ENCODE assay signal across 9 cellular contexts in the genomic region with DNA sequence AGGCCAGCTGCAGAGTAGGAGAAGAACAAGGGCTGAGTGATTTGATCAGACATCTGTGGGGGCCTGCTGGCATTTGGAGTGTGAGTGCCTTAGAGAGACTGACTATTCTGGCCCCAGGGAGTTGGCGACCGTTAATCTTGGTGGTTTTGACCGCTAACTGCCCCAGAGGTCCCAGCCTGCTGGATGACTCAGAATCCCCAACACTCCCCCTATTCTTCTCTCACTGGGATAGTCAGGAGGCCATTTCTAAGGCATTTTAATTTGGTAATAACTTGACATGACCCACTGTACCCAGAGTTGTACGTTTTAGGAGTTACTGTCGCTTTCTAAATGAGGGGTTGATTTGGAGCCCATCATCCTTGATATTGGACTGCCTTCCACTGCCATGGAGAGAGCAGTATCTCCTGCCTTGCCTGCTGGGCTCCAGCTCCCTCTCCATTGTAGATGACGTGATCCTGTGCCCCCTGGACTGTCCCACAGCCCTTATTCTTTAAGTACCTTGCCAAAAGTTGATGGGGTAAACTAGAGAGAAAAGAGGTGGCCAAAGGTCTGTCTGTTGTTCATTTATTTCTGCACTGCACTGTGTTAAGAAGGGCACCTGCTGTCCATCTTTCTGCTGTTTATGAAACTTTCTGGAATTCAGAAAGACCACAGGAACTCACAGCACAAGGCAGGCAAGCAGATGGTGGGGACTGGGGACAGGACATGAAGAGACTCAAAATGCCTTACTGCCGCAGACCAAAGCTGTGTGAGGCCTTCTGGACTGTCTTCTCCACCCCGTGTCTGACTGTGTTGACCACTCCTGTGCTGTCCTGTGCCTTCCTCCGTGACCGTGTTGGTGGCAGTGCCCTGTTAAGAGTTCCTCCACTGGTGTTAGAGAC.
DNase-seq lines count a peak whose midpoint lies in the region; ATAC-seq and TF ChIP-seq lines count a peak whose summit lies in the region.
"Had no signal": no experiment of that assay in that cellular context is flagged by ENCODE, and none has a peak within 500 bp of the region (broad histone marks: within the 10 kb centered on the region; RNA-seq: fewer than 3 reads in every experiment).

No MANE protein-coding gene starts in this region.

- H3K79me2 ChIP-seq in smooth muscle cell (ENCODE audit: low read depth), result no peaks in the 10 kb centered on the region

- peaks cover 45% of the 10 kb centered on the region for H4K20me1 ChIP-seq in smooth muscle cell (ENCODE audit: low read depth)

- peaks cover 13% of the 10 kb centered on the region for H3K4me1 ChIP-seq in smooth muscle cell (ENCODE audit: low read depth)
- H3K4me1 ChIP-seq: body of pancreas had no signal

- H2AFZ ChIP-seq in smooth muscle cell (ENCODE audit: low read depth), result no peak overlapping the region

- H3F3A ChIP-seq in smooth muscle cell (ENCODE audit: low read depth), result peaks cover 12% of the 10 kb centered on the region

- ATAC-seq in activated T-cell treated with anti-CD3 and anti-CD28 coated beads, Interleukin-2, amount 50 U/mL, for 72 hours (replicated peaks in 1 of 2), result no peak
- ATAC-seq in GM19452 (IDR thresholded peaks at IDR 0.05; ENCODE audit: unreplicated experiment) (no peak), HG03442 (IDR thresholded peaks at IDR 0.05; ENCODE audit: unreplicated experiment) (no peak)
- ATAC-seq: body of pancreas had no signal

- H3K36me3 ChIP-seq in SK-N-MC (ENCODE audit: insufficient read depth, low read length) (peaks cover 17% of the 10 kb centered on the region), smooth muscle cell (ENCODE audit: low read depth) (no peaks in the 10 kb centered on the region)

- peaks cover 72% of the 10 kb centered on the region for H3K4me1 Mint-ChIP-seq in activated T-cell treated with anti-CD3 and anti-CD28 coated beads, Interleukin-2, amount 50 U/mL, for 72 hours (ENCODE audit: low read depth)

- H3K27me3 ChIP-seq in smooth muscle cell (ENCODE audit: low read depth), result no peaks in the 10 kb centered on the region
- H3K27me3 ChIP-seq: body of pancreas had no signal

- H3K9me3 Mint-ChIP-seq in activated T-cell treated with anti-CD3 and anti-CD28 coated beads, Interleukin-2, amount 50 U/mL, for 72 hours, result peaks cover 0 to 2% of the 10 kb centered on the region in 2 donors

- H3K27ac ChIP-seq in SK-N-MC (peak overlapping the region; percentile 92), smooth muscle cell (ENCODE audit: low read depth) (peak overlapping the region; percentile 77)

- WGBS in smooth muscle cell (ENCODE audit: low lambda C conversion rate), result 45% methylated on average over 10 of the region's 10 CpGs

- H3K27me3 Mint-ChIP-seq in activated T-cell treated with anti-CD3 and anti-CD28 coated beads, Interleukin-2, amount 50 U/mL, for 72 hours (ENCODE audit: low read depth), result no peaks in the 10 kb centered on the region

- no peak for DNase-seq in activated T-cell treated with anti-CD3 and anti-CD28 coated beads, Interleukin-2, amount 50 U/mL, for 72 hours
- DNase-seq in activated T-cell treated with anti-CD3 and anti-CD28 coated beads, Interleukin-2, amount 50 U/mL, for 48 hours, result no peak
- DNase-seq in SK-N-MC (ENCODE audit: low read depth, low spot score), result no peak
- DNase-seq in fibroblast of mammary gland (ENCODE audit: low read depth), result peak; percentile 90
- no peak for DNase-seq in smooth muscle cell (lab: John Stamatoyannopoulos, UW; ENCODE audit: unreplicated experiment)
- no peak for DNase-seq in medulla oblongata (ENCODE audit: extremely low spot score)

- no peak overlapping the region; the same call in 1 of the 2 replicates for H3K4me3 ChIP-seq in SK-N-MC
- H3K4me3 ChIP-seq in fibroblast of mammary gland (ENCODE audit: control insufficient read depth, low read depth, low read length), result no peak overlapping the region
- H3K4me3 ChIP-seq in smooth muscle cell, result no peak overlapping the region
- H3K4me3 ChIP-seq: body of pancreas had no signal

- H3K9ac ChIP-seq in SK-N-MC (ENCODE audit: insufficient read length) (no peak overlapping the region), smooth muscle cell (ENCODE audit: low read depth) (no peak overlapping the region)

- no peaks in the 10 kb centered on the region for H3K9me3 ChIP-seq in SK-N-MC (ENCODE audit: low read depth, low read length)
- H3K9me3 ChIP-seq in smooth muscle cell (replicated peaks; ENCODE audit: low read depth), result no peaks in the 10 kb centered on the region
- H3K9me3 ChIP-seq: body of pancreas had no signal

- peak overlapping the region; percentile 68 for H3K4me2 ChIP-seq in smooth muscle cell

- H3K4me3 Mint-ChIP-seq in activated T-cell treated with anti-CD3 and anti-CD28 coated beads, Interleukin-2, amount 50 U/mL, for 72 hours, result peak overlapping the region; percentile 63 to 65

- peaks cover 2 to 13% of the 10 kb centered on the region in 2 donors for H3K36me3 Mint-ChIP-seq in activated T-cell treated with anti-CD3 and anti-CD28 coated beads, Interleukin-2, amount 50 U/mL, for 72 hours (ENCODE audit: insufficient read depth in 2 of 2)

- peak overlapping the region; percentile 87 for H3K27ac Mint-ChIP-seq in activated T-cell treated with anti-CD3 and anti-CD28 coated beads, Interleukin-2, amount 50 U/mL, for 72 hours

- no peak for TF ChIP-seq CTCF in fibroblast of mammary gland (conservative IDR thresholded peaks at IDR 0.05; ENCODE audit: control insufficient read depth, insufficient read depth, low read depth, low read length)
- no peak for TF ChIP-seq CTCF in smooth muscle cell (IDR thresholded peaks at IDR 0.05; ENCODE audit: borderline replicate concordance, insufficient read depth, poor library complexity, severe bottlenecking)
